ENCODE assay signal across 27 cellular contexts in genomic region chr7:142863891-142864685, GRCh38. TPM values are rescaled to one million over a fixed set of nuclear protein-coding genes. Genes with fewer than 3 reads are reported as not detected.
A peak's percentile ranks its signal among the peaks of the same experiment; 100 is the strongest.
DNase-seq lines count a peak whose midpoint lies in the region; ATAC-seq, FAIRE-seq and TF ChIP-seq lines count a peak whose summit lies in the region.
"Had no signal": no experiment of that assay in that cellular context is flagged by ENCODE, and none has a peak within 500 bp of the region (broad histone marks: within the 10 kb centered on the region; RNA-seq: fewer than 3 reads in every experiment).

No MANE protein-coding gene starts in this region.

- H2BK5ac ChIP-seq in H1 (ENCODE audit: low read depth, low read length) = no peak overlapping the region
- H2BK5ac ChIP-seq in neuronal stem cell (ENCODE audit: low read length) = peak overlapping the region; percentile 13

- H3K36me3 ChIP-seq in PC-3 (ENCODE audit: low read depth, low read length) (peaks cover 4% of the 10 kb centered on the region), H1 (ENCODE audit: control insufficient read depth in 2 of 4, insufficient read depth in 4 of 4, low read length in 3 of 4) (no peaks in the 10 kb centered on the region), neuronal stem cell (replicated peaks in 1 of 2; ENCODE audit: control insufficient read depth in 2 of 2, insufficient read depth in 2 of 2, low read length in 2 of 2) (no peaks in the 10 kb centered on the region), spleen (peaks cover 0 to 58% (median 7%) of the 10 kb centered on the region in 6 donors), brain microvascular endothelial cell (replicated peaks) (no peaks in the 10 kb centered on the region)
- H3K36me3 ChIP-seq: BE2C had no signal

- H4K5ac ChIP-seq in H1 (ENCODE audit: insufficient read length, low read depth, low read length) = no peak overlapping the region

- H3K27me3 ChIP-seq in PC-3 (ENCODE audit: low read length) (no peaks in the 10 kb centered on the region), H1 (replicated peaks in 1 of 4; ENCODE audit: control insufficient read depth in 3 of 4, extremely low read depth in 1 of 4, insufficient read depth in 3 of 4, low read length in 3 of 4) (no peaks in the 10 kb centered on the region), neuronal stem cell (ENCODE audit: control insufficient read depth in 3 of 3, insufficient read depth in 3 of 3, low read depth in 1 of 3, low read length in 3 of 3) (no peaks in the 10 kb centered on the region), spleen (replicated peaks in 1 of 7) (no peaks in the 10 kb centered on the region), brain microvascular endothelial cell (replicated peaks) (no peaks in the 10 kb centered on the region)
- H3K27me3 ChIP-seq: BE2C had no signal

- no peak overlapping the region for H2AK5ac ChIP-seq in H1 (ENCODE audit: low read depth, low read length)
- no peak overlapping the region for H2AK5ac ChIP-seq in neuronal stem cell (ENCODE audit: low read depth, low read length)

- no peaks in the 10 kb centered on the region for H3F3A ChIP-seq in PC-3 (ENCODE audit: low read length, unreplicated experiment)

- no peak for TF ChIP-seq CTCF in PC-3 (conservative IDR thresholded peaks at IDR 0.05; ENCODE audit: low read depth, low read length)
- TF ChIP-seq CTCF in H1 (IDR thresholded peaks at IDR 0.05; ENCODE audit: control extremely low read depth in 1 of 3, insufficient read depth in 1 of 3, low read depth in 1 of 3, low read length in 3 of 3) = no peak
- TF ChIP-seq CTCF in lower leg skin (IDR thresholded peaks at IDR 0.05) = no peak
- TF ChIP-seq CTCF in spleen (IDR thresholded peaks at IDR 0.05 in 8 of 11, conservative IDR thresholded peaks at IDR 0.05 in 3 of 11) = no peak
- TF ChIP-seq CTCF in brain microvascular endothelial cell (IDR thresholded peaks at IDR 0.05; ENCODE audit: low read depth, low read length, missing control alignments) = no peak

- 81% methylated on average over 28 of the region's 37 CpGs; no CpG with 5 or more reads in 1 of the 2 experiments for WGBS in H1 (ENCODE audit: extremely low coverage in 1 of 2, insufficient coverage in 1 of 2, insufficient read length in 1 of 2, insufficient replicate concordance in 2 of 2, low coverage in 1 of 2, low lambda C conversion rate in 2 of 2, missing lambda C conversion rate in 1 of 2), 2 experiments
- WGBS in neuronal stem cell (ENCODE audit: extremely low coverage in 2 of 2, insufficient read length in 2 of 2, insufficient replicate concordance in 1 of 2), 2 donors = no CpG with 5 or more reads among the region's 37 CpGs
- 87% methylated on average over 34 to 36 of the region's 37 CpGs for WGBS in lower leg skin, 2 donors
- 87 to 93% (median 89%) methylated on average over 35 to 37 of the region's 37 CpGs for WGBS in spleen, 5 donors

- ATAC-seq in PC-3 = no peak
- ATAC-seq: A549 had no signal

- TF ChIP-seq EP300 in H1 (IDR thresholded peaks at IDR 0.05; ENCODE audit: borderline replicate concordance in 1 of 2, low read depth in 2 of 2, low read length in 2 of 2) = no peak

- H3K9me3 ChIP-seq in PC-3 (ENCODE audit: low read length) (no peaks in the 10 kb centered on the region), H1 (ENCODE audit: insufficient read depth in 2 of 2, low read depth in 1 of 2, low read length in 1 of 2) (no peaks in the 10 kb centered on the region), neuronal stem cell (replicated peaks in 1 of 2; ENCODE audit: control insufficient read depth in 2 of 2, insufficient read depth in 1 of 2, low read depth in 1 of 2, low read length in 2 of 2) (no peaks in the 10 kb centered on the region), spleen (no peaks in the 10 kb centered on the region)
- H3K9me3 ChIP-seq: A549, BE2C had no signal

- in situ Hi-C loops in KBM-7 (cut with MboI; ENCODE audit: low pct_unique_long_range_greater_than_20kb, low sequenced_read_pairs) = loop anchor here (25.0 kb wide), 1 partner anchor 348 kb away; the partner anchor contains the start of gene TAS2R40
- in situ Hi-C loops in brain microvascular endothelial cell (cut with HindIII; ENCODE audit: low pct_ligation_motif_present, low sequenced_read_pairs) = no loop called here

- H3K4me2 ChIP-seq in PC-3 (ENCODE audit: low read length) (no peak overlapping the region), H1 (ENCODE audit: insufficient read depth in 1 of 2, low read depth in 2 of 2, low read length in 2 of 2) (no peak overlapping the region), neuronal stem cell (ENCODE audit: insufficient read depth, low read length, poor library complexity, severe bottlenecking) (no peak overlapping the region)
- H3K4me2 ChIP-seq: A549 had no signal

- H3K27ac ChIP-seq in PC-3 (ENCODE audit: low read length) (no peak overlapping the region), H1 (ENCODE audit: low read depth, low read length) (no peak overlapping the region), neuronal stem cell (replicated peaks; ENCODE audit: low read length) (no peak overlapping the region), spleen (no peak overlapping the region), brain microvascular endothelial cell (no peak overlapping the region)
- H3K27ac ChIP-seq: A549 had no signal

- H3K4me3 ChIP-seq in PC-3 (ENCODE audit: low read length) = no peak overlapping the region
- H3K4me3 ChIP-seq in H1 (ENCODE audit: extremely low read depth in 1 of 4, insufficient read depth in 2 of 4, low read depth in 3 of 4, low read length in 4 of 4) = no peak overlapping the region
- H3K4me3 ChIP-seq in neuronal stem cell (ENCODE audit: low read length in 2 of 2) = no peak overlapping the region
- no peak overlapping the region for H3K4me3 ChIP-seq in lower leg skin (ENCODE audit: low read depth, poor library complexity, severe bottlenecking)
- no peak overlapping the region for H3K4me3 ChIP-seq in spleen
- no peak overlapping the region for H3K4me3 ChIP-seq in brain microvascular endothelial cell (ENCODE audit: low read depth, low read length)
- H3K4me3 ChIP-seq: A549 had no signal

- H3K79me1 ChIP-seq in H1 (ENCODE audit: low read depth, low read length) = no peaks in the 10 kb centered on the region
- peaks cover 2% of the 10 kb centered on the region for H3K79me1 ChIP-seq in neuronal stem cell (ENCODE audit: low read depth, low read length)

- H4K91ac ChIP-seq in H1 (replicated peaks; ENCODE audit: insufficient read length, low read length) = peak overlapping the region; percentile 63
- no peak overlapping the region for H4K91ac ChIP-seq in neuronal stem cell (ENCODE audit: low read depth, low read length, poor library complexity)

- no peak for FAIRE-seq in H1 (lab: Jason Lieb, UNC)
- FAIRE-seq: A549, D721Med, GM19239, H54 had no signal

- no peak for TF ChIP-seq POLR2A in H1 (IDR thresholded peaks at IDR 0.05; ENCODE audit: control extremely low read depth in 1 of 2, low read depth in 2 of 2, low read length in 2 of 2)
- TF ChIP-seq POLR2A in lower leg skin (IDR thresholded peaks at IDR 0.05) = no peak
- TF ChIP-seq POLR2A in spleen (IDR thresholded peaks at IDR 0.05) = no peak

- no peak for TF ChIP-seq RAD21 in H1 (IDR thresholded peaks at IDR 0.05 in 1 of 2, conservative IDR thresholded peaks at IDR 0.05 in 1 of 2; ENCODE audit: low read depth in 2 of 2, low read length in 2 of 2)

- H2BK120ac ChIP-seq in H1 (replicated peaks; ENCODE audit: low read depth, low read length) (no peak overlapping the region), neuronal stem cell (ENCODE audit: low read depth, low read length) (no peak overlapping the region)

- H3K4me1 ChIP-seq in PC-3 (ENCODE audit: insufficient read depth, low read length) (peaks cover 5% of the 10 kb centered on the region), H1 (replicated peaks in 1 of 4; ENCODE audit: control insufficient read depth in 3 of 4, insufficient read depth in 4 of 4, low read length in 3 of 4) (peaks cover 3 to 10% (median 9%) of the 10 kb centered on the region in 4 experiments; a peak in 6 of 7 replicates), neuronal stem cell (ENCODE audit: control insufficient read depth in 2 of 2, insufficient read depth in 1 of 2, low read depth in 1 of 2, low read length in 2 of 2) (no peaks in the 10 kb centered on the region), spleen (peaks cover 0 to 5% (median 0%) of the 10 kb centered on the region in 6 donors)
- H3K4me1 ChIP-seq: A549, BE2C had no signal

- POLR2A ChIA-PET in PC-3 (lab: Charles Lee; ENCODE audit: unreplicated experiment) = no interaction called here
- POLR2A ChIA-PET in H1 (lab: Charles Lee; ENCODE audit: partially characterized antibody) = interaction anchor here (1.6 kb wide), 1 partner anchor 10 kb away, joined by 4 read pairs; the partner anchor contains the start of gene EPHB6

- no peak overlapping the region for H3K14ac ChIP-seq in H1 (ENCODE audit: insufficient read length)
- H3K14ac ChIP-seq in neuronal stem cell (ENCODE audit: low read length) = peak overlapping the region; percentile 38

- H2BK20ac ChIP-seq in H1 (ENCODE audit: low read length) = no peak overlapping the region

- peak; percentile 3 for DNase-seq in Daoy (ENCODE audit: low read depth)
- DNase-seq in PC-3 = no peak
- peak in 1 of 2 experiments; percentile 36 for DNase-seq in H1 (ENCODE audit: low read depth in 1 of 2, low spot score in 2 of 2)
- DNase-seq in neuronal stem cell (ENCODE audit: low spot score) = no peak
- DNase-seq in lower leg skin (ENCODE audit: low spot score in 2 of 2) = no peak
- DNase-seq in KBM-7 = no peak
- DNase-seq in spleen = no peak
- no peak for DNase-seq in brain microvascular endothelial cell
- DNase-seq: BE2C, DMS53, EL, GF-D8, HFFc6, KG1, NCI-H1092, NCI-H1436, NCI-H1930, NCI-H510A treated with DMSO at 0.1 percent for 48 hours, NCI-H774, OCI-M1, Right ventricle myocardium superior had no signal

- H2BK12ac ChIP-seq in H1 (ENCODE audit: low read depth, low read length) (0 out of 2 replicates have a peak overlapping the region, but pooled peaks have one; percentile 9), neuronal stem cell (ENCODE audit: low read length) (no peak overlapping the region)

- H2BK15ac ChIP-seq in H1 (ENCODE audit: low read length) = no peak overlapping the region
- H2BK15ac ChIP-seq in neuronal stem cell (ENCODE audit: low read length) = no peak overlapping the region

- no peaks in the 10 kb centered on the region for H4K20me1 ChIP-seq in PC-3 (ENCODE audit: low read length)
- H4K20me1 ChIP-seq in H1 (replicated peaks in 1 of 2; ENCODE audit: control insufficient read depth in 1 of 2, insufficient read depth in 2 of 2, low read length in 2 of 2) = no peaks in the 10 kb centered on the region

- intact Hi-C loops in PC-3 (cut with micrococcal nuclease) = no loop called here
- intact Hi-C loops in lower leg skin (cut with DNase I; ENCODE audit: low total_unique reads) = no loop called here
- intact Hi-C loops in spleen (cut with DNase I; ENCODE audit: low total_unique reads) = no loop called here

- BruUV-seq in PC-3 (replicated peaks; lab: Mats Ljungman, UMichigan) = TSS peak; percentile 13

- CTCF ChIA-PET in PC-3 (lab: Charles Lee) = interaction anchor here (0.5 kb wide), 1 partner anchor 45 kb away, joined by 4 read pairs; no protein-coding TSS in a partner anchor
- CTCF ChIA-PET in H1 (lab: Charles Lee; ENCODE audit: partially characterized antibody) = interaction anchor here (0.5 to 13.9 kb wide), 15 partner anchors 9 to 384 kb away, joined by 3 to 107 read pairs (median 13); partner anchors contain the start of gene EPHB6

- no peak overlapping the region for H3K4ac ChIP-seq in H1 (replicated peaks; ENCODE audit: insufficient read length, low read depth, low read length)
- no peak overlapping the region for H3K4ac ChIP-seq in neuronal stem cell (ENCODE audit: low read length)

- no peaks in the 10 kb centered on the region; the same call in 1 of the 2 replicates for H3K23me2 ChIP-seq in H1 (ENCODE audit: low read depth, low read length)

- no peak overlapping the region for H2AFZ ChIP-seq in PC-3 (ENCODE audit: low read length)
- H2AFZ ChIP-seq in H1 (ENCODE audit: low read length) = no peak overlapping the region
- no peak overlapping the region for H2AFZ ChIP-seq in neuronal stem cell (ENCODE audit: low read length)

- no peak overlapping the region for H3K23ac ChIP-seq in H1 (ENCODE audit: insufficient read length)
- H3K23ac ChIP-seq in neuronal stem cell (ENCODE audit: low read depth, low read length, poor library complexity) = peak overlapping the region; percentile 25

- H3K9me2 ChIP-seq in PC-3 (replicated peaks; ENCODE audit: low read length) = no peaks in the 10 kb centered on the region

- H3K9ac ChIP-seq in PC-3 (ENCODE audit: low read length) (no peak overlapping the region), H1 (replicated peaks in 1 of 4; ENCODE audit: extremely low read depth in 1 of 4, low read depth in 3 of 4, low read length in 3 of 4) (no peak overlapping the region; a peak in 1 of 7 replicates), neuronal stem cell (ENCODE audit: low read depth, low read length, poor library complexity) (no peak overlapping the region)

- H3K79me2 ChIP-seq in PC-3 (ENCODE audit: low read length) = no peaks in the 10 kb centered on the region
- no peaks in the 10 kb centered on the region for H3K79me2 ChIP-seq in H1 (ENCODE audit: control insufficient read depth in 1 of 2, insufficient read depth in 2 of 2, low read length in 2 of 2)

- H3K18ac ChIP-seq in H1 (ENCODE audit: extremely low read depth, low read length) = no peak overlapping the region; the same call in 1 of the 2 replicates
- H3K18ac ChIP-seq in neuronal stem cell (ENCODE audit: low read length) = peak overlapping the region; percentile 48

- H4K8ac ChIP-seq in H1 (ENCODE audit: extremely low read depth, insufficient read depth, low read length) (no peak overlapping the region), neuronal stem cell (ENCODE audit: low read depth, low read length) (no peak overlapping the region)

- H3K56ac ChIP-seq in H1 (replicated peaks; ENCODE audit: insufficient read length, low read depth, low read length) = no peak overlapping the region

RNA-seq across cellular contexts. Expression of gene EPHB6, which starts 9.2 kb away (rescaled TPM):
- total RNA-seq in Daoy (2014; rRNA removed; shearing (Covaris generic)) = 12.9 and 20.4 TPM in 2 replicates
- total RNA-seq in PC-3 (2014; rRNA removed) = 30.5 and 48.2 TPM in 2 replicates
- 19.7 TPM in 2 replicates for total RNA-seq in H1 (2021; fragmentation: NEBNext Ultra II Directional; extraction: Animal tissue kit (Norgen Biotek cat#: 25700))
- 19.7 and 27.3 TPM in 2 replicates for polyA plus RNA-seq in H1 (2011; rRNA removed)
- polyA plus RNA-seq in H1 (2011; cell fraction: cytosol; rRNA removed) = 19.9 TPM
- polyA plus RNA-seq in H1 (2011; cell fraction: nucleus; rRNA removed) = 78.8 TPM
- polyA plus RNA-seq in H1 (2012, experiment 1 of 2) = 9.1 to 24.6 TPM (median 19.3 TPM) in 4 replicates
- 11.1 TPM for polyA plus RNA-seq in H1 (2012, experiment 2 of 2)
- 12.7 TPM for polyA plus RNA-seq in H1 (2013, experiment 1 of 2)
- polyA plus RNA-seq in H1 (2013, experiment 2 of 2) = 13.6 TPM
- polyA minus RNA-seq in H1 (2011; rRNA and poly(A)+ RNA removed) = 10.9 and 16.7 TPM in 2 replicates
- polyA minus RNA-seq in H1 (2011; cell fraction: cytosol; rRNA and poly(A)+ RNA removed) = 16.1 TPM
- polyA minus RNA-seq in H1 (2011; cell fraction: nucleus; rRNA and poly(A)+ RNA removed) = 17.5 TPM
- 9.7 TPM for polyA plus RNA-seq in neuronal stem cell (2013, experiment 1 of 2)
- polyA plus RNA-seq in neuronal stem cell (2013, experiment 2 of 2) = 8.5 TPM
- total RNA-seq in lower leg skin = 100 to 1,000 TPM; 158 to 346 (median 221) TPM
- 10 to 100 TPM; 12.3 to 15.5 (median 13.9) TPM for total RNA-seq in spleen
- 10 to 100 TPM; 11.3 to 28.8 (median 23.6) TPM for polyA plus RNA-seq in spleen

RNA-seq across cellular contexts. Expression of gene TRPV6, which starts 21.5 kb away (rescaled TPM):
- total RNA-seq in Daoy (2014; rRNA removed; shearing (Covaris generic)) = not detected in 2 replicates
- total RNA-seq in PC-3 (2014; rRNA removed) (0.63 and 1.4 TPM in 2 replicates), lower leg skin (10 to 100 TPM; 10.3 to 13.4 (median 11.5) TPM), spleen (under 1 TPM in 4 of 7 donors, not detected in 3; 0.06 to 0.32 (median 0.25) TPM)
- total RNA-seq in H1 (2021; fragmentation: NEBNext Ultra II Directional; extraction: Animal tissue kit (Norgen Biotek cat#: 25700)) = 0.48 and 0.52 TPM in 2 replicates
- polyA plus RNA-seq in H1 (2011; rRNA removed) (1.1 and 2.1 TPM in 2 replicates), spleen (under 1 TPM; 0.05 to 0.26 (median 0.16) TPM)
- polyA plus RNA-seq in H1 (2011; cell fraction: cytosol; rRNA removed) = 1.2 TPM
- 5.5 TPM for polyA plus RNA-seq in H1 (2011; cell fraction: nucleus; rRNA removed)
- polyA plus RNA-seq in H1 (2012, experiment 1 of 2) = 0.60 to 1.1 TPM (median 0.98 TPM) in 4 replicates
- 0.34 TPM for polyA plus RNA-seq in H1 (2012, experiment 2 of 2)
- 0.67 TPM for polyA plus RNA-seq in H1 (2013, experiment 1 of 2)
- polyA plus RNA-seq in H1 (2013, experiment 2 of 2) = 0.31 TPM
- 1.7 and 1.9 TPM in 2 replicates for polyA minus RNA-seq in H1 (2011; rRNA and poly(A)+ RNA removed)
- polyA minus RNA-seq in H1 (2011; cell fraction: cytosol; rRNA and poly(A)+ RNA removed) = not detected
- polyA minus RNA-seq in H1 (2011; cell fraction: nucleus; rRNA and poly(A)+ RNA removed) = 3.5 TPM
- 0.04 TPM for polyA plus RNA-seq in neuronal stem cell (2013, experiment 1 of 2)
- 0.06 TPM for polyA plus RNA-seq in neuronal stem cell (2013, experiment 2 of 2)
- total RNA-seq: HFFc6, HT1080, Right ventricle myocardium superior, SK-MEL-5 had no signal
- polyA plus RNA-seq: A549 had no signal
